Comparison of ENCODE assay signal across 8 cellular contexts in the genomic region with DNA sequence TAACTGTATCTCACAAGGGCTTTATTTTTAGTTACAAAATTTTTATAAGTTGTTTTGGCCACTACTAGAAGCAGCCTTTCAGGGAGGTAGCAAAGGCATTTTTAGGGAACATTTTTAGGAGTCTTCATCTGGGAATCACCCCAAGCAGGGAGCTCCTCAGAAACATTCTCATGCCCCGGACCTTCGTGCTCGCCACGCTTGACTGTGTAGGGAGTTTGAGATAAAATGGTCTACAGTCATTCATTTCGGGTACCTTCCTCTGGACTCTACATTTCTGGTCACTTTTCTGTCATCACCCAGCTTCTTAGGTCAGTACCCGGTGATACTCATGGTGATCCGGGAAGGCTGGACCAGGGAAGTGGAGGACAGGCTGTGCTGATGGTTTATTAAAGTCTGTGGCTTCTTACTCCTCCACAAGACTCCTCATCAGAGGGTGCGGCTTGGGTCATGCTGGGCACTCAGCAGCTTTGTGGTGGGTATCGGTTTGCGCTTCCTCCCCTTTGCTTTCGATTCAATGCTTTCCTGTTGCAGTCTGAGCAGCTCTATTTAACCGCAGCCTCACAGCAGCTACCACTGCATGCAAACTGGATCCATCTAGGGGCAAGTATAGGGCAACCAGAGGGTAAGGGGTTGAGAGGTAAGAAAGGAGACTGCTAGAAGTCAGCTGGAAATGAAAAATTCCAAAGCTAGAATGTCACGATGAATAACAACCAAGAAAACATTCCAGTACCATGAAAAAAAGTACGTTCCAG. TPM values are rescaled to one million over a fixed set of nuclear protein-coding genes. Genes with fewer than 3 reads are reported as not detected.
DNase-seq lines count a peak whose midpoint lies in the region; ATAC-seq and TF ChIP-seq lines count a peak whose summit lies in the region.
"Not testable (repeated sequence)": the region's sequence is repeated elsewhere in the genome, so short reads cannot be mapped to it uniquely, and the experiment has no call there.

No MANE protein-coding gene starts in this region.

- not testable (repeated sequence) for H3K36me3 ChIP-seq in fibroblast of lung (ENCODE audit: control insufficient read depth, insufficient read depth, low read length); osteoblast (ENCODE audit: insufficient read depth, low read length)

- not testable (repeated sequence) for H3K79me2 ChIP-seq in fibroblast of lung (ENCODE audit: control insufficient read depth, insufficient read depth, low read length); osteoblast (ENCODE audit: insufficient read depth, low read length)

- not testable (repeated sequence) for H3K4me3 Mint-ChIP-seq in activated T-cell treated with anti-CD3 and anti-CD28 coated beads, Interleukin-2, amount 50 U/mL, for 24 hours
- H3K4me3 Mint-ChIP-seq in stimulated activated naive B cell treated with anti-CD40 and anti-IgM and Interleukin-4, amounts not matched to agents 10 μg/mL and 1 μg/mL and 100 μg/mL, for 72 hours, result peak overlapping the region in 1 of 2 donors; percentile 49

- H3K4me2 ChIP-seq in fibroblast of lung (ENCODE audit: extremely low read depth, insufficient read depth, low read length), result not testable (repeated sequence)
- H3K4me2 ChIP-seq in osteoblast (ENCODE audit: insufficient read depth, low read length), result peak overlapping the region; percentile 58

- peak; percentile 10 for DNase-seq in GM03348 (ENCODE audit: low spot score)
- DNase-seq in SKM-1 treated with dmso at 0.1 percent for 144 hours (lab: John Stamatoyannopoulos, UW; ENCODE audit: unreplicated experiment), result peak; percentile 47
- peak; percentile 57 for DNase-seq in activated T-cell treated with anti-CD3 and anti-CD28 coated beads, Interleukin-2, amount 50 U/mL, for 24 hours
- peak; percentile 62 to 87 for DNase-seq in fibroblast of lung (ENCODE audit: low read depth in 2 of 2)
- DNase-seq in osteoblast (ENCODE audit: insufficient read length, low spot score, missing footprints), result peak; percentile 31
- peak; percentile 75 for DNase-seq in stimulated activated naive B cell treated with anti-CD40 and anti-IgM and Interleukin-4, amounts not matched to agents 10 μg/mL and 1 μg/mL and 100 μg/mL, for 72 hours

- ATAC-seq in GM21576 (IDR thresholded peaks at IDR 0.05; ENCODE audit: unreplicated experiment) (peak; percentile 98), HG03457 (IDR thresholded peaks at IDR 0.05; ENCODE audit: unreplicated experiment) (peak; percentile 96)
- peak; percentile 99 to 100 for ATAC-seq in stimulated activated naive B cell treated with anti-CD40 and anti-IgM and Interleukin-4, amounts not matched to agents 10 μg/mL and 1 μg/mL and 100 μg/mL, for 72 hours (replicated peaks)

- not testable (repeated sequence) for H3K9me3 Mint-ChIP-seq in activated T-cell treated with anti-CD3 and anti-CD28 coated beads, Interleukin-2, amount 50 U/mL, for 24 hours; stimulated activated naive B cell treated with anti-CD40 and anti-IgM and Interleukin-4, amounts not matched to agents 10 μg/mL and 1 μg/mL and 100 μg/mL, for 72 hours

- H3K4me3 ChIP-seq in fibroblast of lung (replicated peaks in 1 of 4; ENCODE audit: control extremely low read depth in 1 of 4, insufficient read depth in 1 of 4, low read depth in 3 of 4, low read length in 4 of 4), result not testable (repeated sequence)
- H3K4me3 ChIP-seq in osteoblast (ENCODE audit: insufficient read depth, low read length), result peak overlapping the region; percentile 45

- not testable (repeated sequence) for H3K9me3 ChIP-seq in fibroblast of lung (ENCODE audit: control insufficient read depth, insufficient read depth, low read depth, low read length); osteoblast (ENCODE audit: low read depth, low read length)

- H3K27ac ChIP-seq in fibroblast of lung (ENCODE audit: insufficient read depth, low read length), result peak overlapping the region; percentile 47
- peak overlapping the region; percentile 94 for H3K27ac ChIP-seq in osteoblast (ENCODE audit: low read depth, low read length)

- H3K4me1 ChIP-seq in fibroblast of lung (ENCODE audit: control insufficient read depth, extremely low read depth, insufficient read depth, low read length), result not testable (repeated sequence)
- H3K4me1 ChIP-seq in osteoblast (ENCODE audit: insufficient read depth, low read length), result peaks cover 27% of the 10 kb centered on the region

- TF ChIP-seq CTCF in fibroblast of lung (conservative IDR thresholded peaks at IDR 0.05 in 1 of 2, IDR thresholded peaks at IDR 0.05 in 1 of 2; ENCODE audit: low read depth in 1 of 2, low read length in 2 of 2); osteoblast (IDR thresholded peaks at IDR 0.05; ENCODE audit: extremely low read depth, low read depth, low read length): not testable (repeated sequence)

- not testable (repeated sequence) for H4K20me1 ChIP-seq in fibroblast of lung (ENCODE audit: control insufficient read depth, extremely low read depth, insufficient read depth, low read length); osteoblast (ENCODE audit: insufficient read depth, low read length)

- H3K4me1 Mint-ChIP-seq in activated T-cell treated with anti-CD3 and anti-CD28 coated beads, Interleukin-2, amount 50 U/mL, for 24 hours (ENCODE audit: low read depth), result peaks cover 20% of the 10 kb centered on the region
- peaks cover 10 to 21% of the 10 kb centered on the region in 2 donors for H3K4me1 Mint-ChIP-seq in stimulated activated naive B cell treated with anti-CD40 and anti-IgM and Interleukin-4, amounts not matched to agents 10 μg/mL and 1 μg/mL and 100 μg/mL, for 72 hours

- not testable (repeated sequence) for H3K36me3 Mint-ChIP-seq in activated T-cell treated with anti-CD3 and anti-CD28 coated beads, Interleukin-2, amount 50 U/mL, for 24 hours (ENCODE audit: low read depth); stimulated activated naive B cell treated with anti-CD40 and anti-IgM and Interleukin-4, amounts not matched to agents 10 μg/mL and 1 μg/mL and 100 μg/mL, for 72 hours

- not testable (repeated sequence) for H3K27me3 Mint-ChIP-seq in activated T-cell treated with anti-CD3 and anti-CD28 coated beads, Interleukin-2, amount 50 U/mL, for 24 hours; stimulated activated naive B cell treated with anti-CD40 and anti-IgM and Interleukin-4, amounts not matched to agents 10 μg/mL and 1 μg/mL and 100 μg/mL, for 72 hours

- not testable (repeated sequence) for H3K9ac ChIP-seq in fibroblast of lung (ENCODE audit: insufficient read depth, low read length)

- not testable (repeated sequence) for H3K27me3 ChIP-seq in fibroblast of lung (ENCODE audit: control insufficient read depth, insufficient read depth, low read length); osteoblast (ENCODE audit: insufficient read depth, low read length)

- H2AFZ ChIP-seq in fibroblast of lung (ENCODE audit: low read length); osteoblast (ENCODE audit: low read length): not testable (repeated sequence)

- peak overlapping the region; percentile 69 for H3K27ac Mint-ChIP-seq in activated T-cell treated with anti-CD3 and anti-CD28 coated beads, Interleukin-2, amount 50 U/mL, for 24 hours
- peak overlapping the region; percentile 21 for H3K27ac Mint-ChIP-seq in stimulated activated naive B cell treated with anti-CD40 and anti-IgM and Interleukin-4, amounts not matched to agents 10 μg/mL and 1 μg/mL and 100 μg/mL, for 72 hours

RNA-seq across cellular contexts. Expression of gene SEC22B, which starts 33.6 kb away (rescaled TPM):
- total RNA-seq in fibroblast of lung (53.2 and 74.5 TPM in 2 replicates), osteoblast (95.2 and 118 TPM in 2 replicates)
- polyA plus RNA-seq in fibroblast of lung, result 52.7 and 71.3 TPM in 2 replicates
- 49.3 and 59.8 TPM in 2 replicates for polyA plus RNA-seq in fibroblast of lung (2012)
- polyA minus RNA-seq in fibroblast of lung (ENCODE audit: low replicate concordance), result 7.6 and 10.6 TPM in 2 replicates

Comparison
In these comparisons a context has a peak if more than half of its experiments do, and no peak if none do; other contexts are left out.
1. DNase-seq: peak in every context shown above with its lines; median percentile 75 in stimulated activated naive B cell treated with anti-CD40 and anti-IgM and Interleukin-4, amounts not matched to agents 10 μg/mL and 1 μg/mL and 100 μg/mL, for 72 hours; 74 in fibroblast of lung; 57 in activated T-cell treated with anti-CD3 and anti-CD28 coated beads, Interleukin-2, amount 50 U/mL, for 24 hours; 47 in SKM-1 treated with dmso at 0.1 percent for 144 hours; 31 in osteoblast; 10 in GM03348.